1 cellular context compared by ENCODE assay signal in genomic region chr2:189367343-189367742, GRCh38.
TF ChIP-seq lines count a peak whose summit lies in the region.

No MANE protein-coding gene starts in this region.

TF ChIP-seq in SK-N-SH, 30 proteins besides CTCF, POLR2A, EP300 and RAD21 (continued from another document):
- TF ChIP-seq FOXM1 (IDR thresholded peaks at IDR 0.05; ENCODE audit: low read depth) = no peak
- TF ChIP-seq ELF1 (IDR thresholded peaks at IDR 0.05) = no peak
- no peak for TF ChIP-seq RFX5 (IDR thresholded peaks at IDR 0.05; ENCODE audit: low read length)
- no peak for TF ChIP-seq EZH2phosphoT487 (IDR thresholded peaks at IDR 0.05; ENCODE audit: borderline replicate concordance, low read depth)
- TF ChIP-seq CHD2 (IDR thresholded peaks at IDR 0.05; ENCODE audit: low read length, partially characterized antibody) = no peak
- no peak for TF ChIP-seq MEF2A (IDR thresholded peaks at IDR 0.05; ENCODE audit: borderline replicate concordance, low read depth)
